Comparison of ENCODE assay signal across 27 cellular contexts in the genomic region with DNA sequence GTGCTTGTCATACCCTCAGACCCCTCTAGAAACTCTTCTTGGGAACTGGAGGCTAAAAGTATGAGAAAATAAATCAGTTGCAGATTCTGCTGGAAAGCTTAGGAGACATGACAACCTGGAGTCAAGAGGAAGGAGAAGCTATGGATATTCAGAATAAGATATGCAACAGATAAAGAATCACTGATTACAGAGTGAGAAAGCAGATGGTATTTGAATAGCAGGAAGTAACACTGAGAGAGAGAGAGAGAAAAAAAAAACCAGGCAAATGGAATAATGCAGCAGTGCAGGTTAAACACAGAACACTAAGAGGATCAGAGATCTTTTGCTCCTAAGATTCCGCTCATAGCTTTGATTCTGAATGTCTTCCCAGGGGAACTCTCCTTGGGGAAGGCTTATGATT.
"Had no signal": no experiment of that assay in that cellular context is flagged by ENCODE, and none has a peak within 500 bp of the region (broad histone marks: within the 10 kb centered on the region; RNA-seq: fewer than 3 reads in every experiment).

No MANE protein-coding gene starts in this region.

- H3K27ac ChIP-seq: left ventricle myocardium inferior, pancreas, prostate gland, skin epidermis, stomach, testis, thyroid gland, transverse colon, upper lobe of left lung, vagina had no signal

- H3K27ac Mint-ChIP-seq: naive thymus-derived CD4-positive, alpha-beta T cell; natural killer cell treated with Interleukin-12 subunit alpha and Interleukin-12 subunit beta and Interleukin-15 and Interleukin-18, amount 100 ng/mL, for 72 hours; stimulated activated naive B cell treated with anti-CD40 and anti-IgM and Interleukin-4, amounts not matched to agents 10 μg/mL and 1 μg/mL and 100 μg/mL, for 72 hours had no signal

- ATAC-seq: mucosa of descending colon; naive thymus-derived CD4-positive, alpha-beta T cell; natural killer cell treated with Interleukin-12 subunit alpha and Interleukin-12 subunit beta and Interleukin-15 and Interleukin-18, amount 100 ng/mL, for 72 hours; pancreas; right cardiac atrium; sciatic nerve; stimulated activated naive B cell treated with anti-CD40 and anti-IgM and Interleukin-4, amounts not matched to agents 10 μg/mL and 1 μg/mL and 100 μg/mL, for 72 hours; stimulated activated naive CD8-positive, alpha-beta T cell treated with anti-CD3 and anti-CD28 coated beads, Interleukin-15, Interleukin-2, amounts not matched to agents 100 U/mL and 50 U/mL, for 24 hours had no signal

- H3K4me1 Mint-ChIP-seq: naive thymus-derived CD4-positive, alpha-beta T cell; stimulated activated naive B cell treated with anti-CD40 and anti-IgM and Interleukin-4, amounts not matched to agents 10 μg/mL and 1 μg/mL and 100 μg/mL, for 72 hours had no signal

- H3K27me3 ChIP-seq: pancreas, stomach, testis, thyroid gland, transverse colon, upper lobe of left lung, vagina had no signal

- H3K4me3 Mint-ChIP-seq: naive thymus-derived CD4-positive, alpha-beta T cell; natural killer cell treated with Interleukin-12 subunit alpha and Interleukin-12 subunit beta and Interleukin-15 and Interleukin-18, amount 100 ng/mL, for 72 hours; stimulated activated naive B cell treated with anti-CD40 and anti-IgM and Interleukin-4, amounts not matched to agents 10 μg/mL and 1 μg/mL and 100 μg/mL, for 72 hours had no signal

- H3K4me3 ChIP-seq: left ventricle myocardium inferior, lung, mucosa of descending colon, pancreas, prostate gland, skin epidermis, stomach, testis, thyroid gland, transverse colon, upper lobe of left lung, vagina had no signal

- H3K4me1 ChIP-seq: left ventricle myocardium inferior, pancreas, prostate gland, stomach, testis, thyroid gland, transverse colon, upper lobe of left lung, vagina had no signal

- H3K27me3 Mint-ChIP-seq: naive thymus-derived CD4-positive, alpha-beta T cell; natural killer cell treated with Interleukin-12 subunit alpha and Interleukin-12 subunit beta and Interleukin-15 and Interleukin-18, amount 100 ng/mL, for 72 hours; stimulated activated naive B cell treated with anti-CD40 and anti-IgM and Interleukin-4, amounts not matched to agents 10 μg/mL and 1 μg/mL and 100 μg/mL, for 72 hours had no signal

- DNase-seq: islet precursor cell; left ventricle myocardium inferior; midbrain; mucosa of descending colon; naive thymus-derived CD4-positive, alpha-beta T cell; nucleus accumbens; pancreas; posterior cingulate gyrus; retina; right cardiac atrium; stimulated activated CD4-positive, alpha-beta T cell treated with anti-CD3 and anti-CD28 coated beads, Interleukin-12 subunit alpha, Interleukin-12 subunit beta, amount 100 ng/mL, for 4 hours; stimulated activated CD4-positive, alpha-beta T cell treated with anti-CD3 and anti-CD28 coated beads, Interleukin-15, amount 100 ng/mL, for 24 hours; stimulated activated CD4-positive, alpha-beta T cell treated with anti-CD3 and anti-CD28 coated beads, Interleukin-2, amount 100 ng/mL, for 24 hours; stimulated activated CD4-positive, alpha-beta T cell treated with anti-CD3 and anti-CD28 coated beads, Interleukin-4, amount 100 ng/mL, for 1 hour; stimulated activated naive B cell treated with anti-CD40 and anti-IgM and Interleukin-4, amounts not matched to agents 10 μg/mL and 1 μg/mL and 100 μg/mL, for 72 hours; stimulated activated naive CD8-positive, alpha-beta T cell treated with anti-CD3 and anti-CD28 coated beads, Interleukin-15, Interleukin-2, amounts not matched to agents 100 U/mL and 50 U/mL, for 24 hours; stomach; testis; thyroid gland; transverse colon; upper lobe of left lung had no signal

- H3K36me3 ChIP-seq: left ventricle myocardium inferior, pancreas, prostate gland, stomach, thyroid gland, transverse colon, upper lobe of left lung, vagina had no signal

- H3K36me3 Mint-ChIP-seq: naive thymus-derived CD4-positive, alpha-beta T cell; natural killer cell treated with Interleukin-12 subunit alpha and Interleukin-12 subunit beta and Interleukin-15 and Interleukin-18, amount 100 ng/mL, for 72 hours; stimulated activated naive B cell treated with anti-CD40 and anti-IgM and Interleukin-4, amounts not matched to agents 10 μg/mL and 1 μg/mL and 100 μg/mL, for 72 hours had no signal
